3 cellular contexts compared by ENCODE assay signal in the genomic region with DNA sequence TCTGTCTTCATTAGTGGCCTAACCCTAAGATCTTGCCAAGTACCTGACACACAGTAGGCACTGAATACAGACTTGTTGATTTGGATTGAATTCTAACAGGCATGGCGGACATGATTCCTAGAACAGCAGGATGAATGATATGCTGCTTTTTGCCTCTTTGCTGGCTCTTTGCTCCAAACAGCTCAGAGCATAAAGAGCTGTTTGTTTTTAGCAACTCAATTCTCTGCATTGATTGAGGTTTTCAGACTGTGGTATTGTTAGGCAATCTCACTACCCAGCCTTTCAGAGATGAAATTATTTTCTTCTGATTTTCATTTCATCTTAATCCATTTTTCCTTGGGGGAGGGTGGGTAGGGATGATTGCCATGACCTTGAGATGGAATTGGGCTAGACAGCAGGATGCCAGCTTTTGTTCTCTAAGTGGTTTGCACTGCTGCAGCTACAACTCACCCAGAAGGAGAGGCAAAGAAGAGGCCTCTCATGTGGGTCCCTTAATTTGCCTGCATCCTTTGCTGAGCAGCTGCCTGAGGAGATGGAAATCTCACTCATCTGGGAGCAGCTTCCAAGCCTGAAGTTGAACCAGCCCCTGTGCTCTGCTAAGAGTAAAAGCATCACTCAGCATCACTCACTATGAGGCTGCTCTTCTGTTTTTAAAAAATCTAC.
TF ChIP-seq lines count a peak whose summit lies in the region.

No MANE protein-coding gene starts in this region.

TF ChIP-seq in SK-N-SH, 30 proteins besides CTCF, POLR2A, EP300 and RAD21:
- TF ChIP-seq RXRA (IDR thresholded peaks at IDR 0.05; ENCODE audit: borderline replicate concordance, low read depth): no peak
- no peak for TF ChIP-seq EZH2phosphoT487 (IDR thresholded peaks at IDR 0.05; ENCODE audit: borderline replicate concordance, low read depth)
- TF ChIP-seq GATA2 (CRISPR knock-in tag; IDR thresholded peaks at IDR 0.05): no peak
- no peak for TF ChIP-seq ELF1 (IDR thresholded peaks at IDR 0.05)
- TF ChIP-seq JUND (IDR thresholded peaks at IDR 0.05): no peak
- TF ChIP-seq YY1 (IDR thresholded peaks at IDR 0.05; ENCODE audit: low read depth): no peak
- TF ChIP-seq TAF1 (IDR thresholded peaks at IDR 0.05; ENCODE audit: borderline replicate concordance, low read depth, low read length): no peak
- no peak for TF ChIP-seq FOXJ3 (CRISPR knock-in tag; IDR thresholded peaks at IDR 0.05)
- TF ChIP-seq GABPA (IDR thresholded peaks at IDR 0.05; ENCODE audit: low read depth): no peak
- TF ChIP-seq, protein P1, sequence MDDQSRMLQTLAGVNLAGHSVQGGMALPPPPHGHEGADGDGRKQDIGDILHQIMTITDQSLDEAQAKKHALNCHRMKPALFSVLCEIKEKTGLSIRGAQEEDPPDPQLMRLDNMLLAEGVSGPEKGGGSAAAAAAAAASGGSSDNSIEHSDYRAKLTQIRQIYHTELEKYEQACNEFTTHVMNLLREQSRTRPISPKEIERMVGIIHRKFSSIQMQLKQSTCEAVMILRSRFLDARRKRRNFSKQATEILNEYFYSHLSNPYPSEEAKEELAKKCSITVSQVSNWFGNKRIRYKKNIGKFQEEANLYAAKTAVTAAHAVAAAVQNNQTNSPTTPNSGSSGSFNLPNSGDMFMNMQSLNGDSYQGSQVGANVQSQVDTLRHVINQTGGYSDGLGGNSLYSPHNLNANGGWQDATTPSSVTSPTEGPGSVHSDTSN (IDR thresholded peaks at IDR 0.05): no peak
- no peak for TF ChIP-seq NFIC (IDR thresholded peaks at IDR 0.05; ENCODE audit: borderline replicate concordance)
- no peak for TF ChIP-seq RCOR1 (IDR thresholded peaks at IDR 0.05; ENCODE audit: low read length)
- TF ChIP-seq, protein P2, sequence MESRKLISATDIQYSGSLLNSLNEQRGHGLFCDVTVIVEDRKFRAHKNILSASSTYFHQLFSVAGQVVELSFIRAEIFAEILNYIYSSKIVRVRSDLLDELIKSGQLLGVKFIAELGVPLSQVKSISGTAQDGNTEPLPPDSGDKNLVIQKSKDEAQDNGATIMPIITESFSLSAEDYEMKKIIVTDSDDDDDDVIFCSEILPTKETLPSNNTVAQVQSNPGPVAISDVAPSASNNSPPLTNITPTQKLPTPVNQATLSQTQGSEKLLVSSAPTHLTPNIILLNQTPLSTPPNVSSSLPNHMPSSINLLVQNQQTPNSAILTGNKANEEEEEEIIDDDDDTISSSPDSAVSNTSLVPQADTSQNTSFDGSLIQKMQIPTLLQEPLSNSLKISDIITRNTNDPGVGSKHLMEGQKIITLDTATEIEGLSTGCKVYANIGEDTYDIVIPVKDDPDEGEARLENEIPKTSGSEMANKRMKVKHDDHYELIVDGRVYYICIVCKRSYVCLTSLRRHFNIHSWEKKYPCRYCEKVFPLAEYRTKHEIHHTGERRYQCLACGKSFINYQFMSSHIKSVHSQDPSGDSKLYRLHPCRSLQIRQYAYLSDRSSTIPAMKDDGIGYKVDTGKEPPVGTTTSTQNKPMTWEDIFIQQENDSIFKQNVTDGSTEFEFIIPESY (IDR thresholded peaks at IDR 0.05; ENCODE audit: borderline replicate concordance, low read depth): no peak
- TF ChIP-seq SMC3 (IDR thresholded peaks at IDR 0.05; ENCODE audit: low read depth, low read length): no peak
- no peak for TF ChIP-seq TEAD4 (IDR thresholded peaks at IDR 0.05; ENCODE audit: borderline replicate concordance, insufficient read depth)
- no peak for TF ChIP-seq RFX5 (IDR thresholded peaks at IDR 0.05; ENCODE audit: low read length)
- TF ChIP-seq, protein P3, sequence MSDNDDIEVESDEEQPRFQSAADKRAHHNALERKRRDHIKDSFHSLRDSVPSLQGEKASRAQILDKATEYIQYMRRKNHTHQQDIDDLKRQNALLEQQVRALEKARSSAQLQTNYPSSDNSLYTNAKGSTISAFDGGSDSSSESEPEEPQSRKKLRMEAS (IDR thresholded peaks at IDR 0.05; ENCODE audit: low read depth): no peak
- no peak for TF ChIP-seq MXI1 (IDR thresholded peaks at IDR 0.05; ENCODE audit: low read depth, low read length)
TF ChIP-seq in SK-N-SH: peak in this region for 0.

TF ChIP-seq in SK-N-SH treated with all-trans-retinoic acid at 6 μM for 48 hours, 23 proteins besides CTCF, POLR2A, EP300 and RAD21:
- TF ChIP-seq, protein P4, sequence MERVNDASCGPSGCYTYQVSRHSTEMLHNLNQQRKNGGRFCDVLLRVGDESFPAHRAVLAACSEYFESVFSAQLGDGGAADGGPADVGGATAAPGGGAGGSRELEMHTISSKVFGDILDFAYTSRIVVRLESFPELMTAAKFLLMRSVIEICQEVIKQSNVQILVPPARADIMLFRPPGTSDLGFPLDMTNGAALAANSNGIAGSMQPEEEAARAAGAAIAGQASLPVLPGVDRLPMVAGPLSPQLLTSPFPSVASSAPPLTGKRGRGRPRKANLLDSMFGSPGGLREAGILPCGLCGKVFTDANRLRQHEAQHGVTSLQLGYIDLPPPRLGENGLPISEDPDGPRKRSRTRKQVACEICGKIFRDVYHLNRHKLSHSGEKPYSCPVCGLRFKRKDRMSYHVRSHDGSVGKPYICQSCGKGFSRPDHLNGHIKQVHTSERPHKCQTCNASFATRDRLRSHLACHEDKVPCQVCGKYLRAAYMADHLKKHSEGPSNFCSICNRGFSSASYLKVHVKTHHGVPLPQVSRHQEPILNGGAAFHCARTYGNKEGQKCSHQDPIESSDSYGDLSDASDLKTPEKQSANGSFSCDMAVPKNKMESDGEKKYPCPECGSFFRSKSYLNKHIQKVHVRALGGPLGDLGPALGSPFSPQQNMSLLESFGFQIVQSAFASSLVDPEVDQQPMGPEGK (CRISPR knock-in tag; IDR thresholded peaks at IDR 0.05; ENCODE audit: borderline replicate concordance): no peak
- TF ChIP-seq CSRNP3 (CRISPR knock-in tag; IDR thresholded peaks at IDR 0.05) (no peak), ARNTL (CRISPR knock-in tag; IDR thresholded peaks at IDR 0.05; ENCODE audit: borderline replicate concordance, low read depth) (no peak), ZC3H10 (CRISPR knock-in tag; IDR thresholded peaks at IDR 0.05) (no peak), SNAI2 (CRISPR knock-in tag; IDR thresholded peaks at IDR 0.05) (no peak), PPARA (CRISPR knock-in tag; IDR thresholded peaks at IDR 0.05; ENCODE audit: borderline replicate concordance) (no peak), ZNF8 (CRISPR knock-in tag; IDR thresholded peaks at IDR 0.05) (no peak), ZFP3 (CRISPR knock-in tag; IDR thresholded peaks at IDR 0.05) (no peak)
- TF ChIP-seq, protein P5, sequence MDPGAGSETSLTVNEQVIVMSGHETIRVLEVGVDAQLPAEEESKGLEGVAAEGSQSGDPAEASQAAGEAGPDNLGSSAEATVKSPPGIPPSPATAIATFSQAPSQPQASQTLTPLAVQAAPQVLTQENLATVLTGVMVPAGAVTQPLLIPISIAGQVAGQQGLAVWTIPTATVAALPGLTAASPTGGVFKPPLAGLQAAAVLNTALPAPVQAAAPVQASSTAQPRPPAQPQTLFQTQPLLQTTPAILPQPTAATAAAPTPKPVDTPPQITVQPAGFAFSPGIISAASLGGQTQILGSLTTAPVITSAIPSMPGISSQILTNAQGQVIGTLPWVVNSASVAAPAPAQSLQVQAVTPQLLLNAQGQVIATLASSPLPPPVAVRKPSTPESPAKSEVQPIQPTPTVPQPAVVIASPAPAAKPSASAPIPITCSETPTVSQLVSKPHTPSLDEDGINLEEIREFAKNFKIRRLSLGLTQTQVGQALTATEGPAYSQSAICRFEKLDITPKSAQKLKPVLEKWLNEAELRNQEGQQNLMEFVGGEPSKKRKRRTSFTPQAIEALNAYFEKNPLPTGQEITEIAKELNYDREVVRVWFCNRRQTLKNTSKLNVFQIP (CRISPR knock-in tag; IDR thresholded peaks at IDR 0.05; ENCODE audit: borderline replicate concordance, low read depth): no peak
- TF ChIP-seq, protein P6, sequence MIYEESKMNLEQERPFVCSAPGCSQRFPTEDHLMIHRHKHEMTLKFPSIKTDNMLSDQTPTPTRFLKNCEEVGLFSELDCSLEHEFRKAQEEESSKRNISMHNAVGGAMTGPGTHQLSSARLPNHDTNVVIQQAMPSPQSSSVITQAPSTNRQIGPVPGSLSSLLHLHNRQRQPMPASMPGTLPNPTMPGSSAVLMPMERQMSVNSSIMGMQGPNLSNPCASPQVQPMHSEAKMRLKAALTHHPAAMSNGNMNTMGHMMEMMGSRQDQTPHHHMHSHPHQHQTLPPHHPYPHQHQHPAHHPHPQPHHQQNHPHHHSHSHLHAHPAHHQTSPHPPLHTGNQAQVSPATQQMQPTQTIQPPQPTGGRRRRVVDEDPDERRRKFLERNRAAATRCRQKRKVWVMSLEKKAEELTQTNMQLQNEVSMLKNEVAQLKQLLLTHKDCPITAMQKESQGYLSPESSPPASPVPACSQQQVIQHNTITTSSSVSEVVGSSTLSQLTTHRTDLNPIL (CRISPR knock-in tag; IDR thresholded peaks at IDR 0.05; ENCODE audit: low read depth): no peak

TF ChIP-seq in K562, 482 proteins besides CTCF, POLR2A, EP300 and RAD21:
- TF ChIP-seq SMAD4 (CRISPR knock-in tag; conservative IDR thresholded peaks at IDR 0.05): no peak
- no peak for TF ChIP-seq PHB2 (IDR thresholded peaks at IDR 0.05; ENCODE audit: low read depth)
- TF ChIP-seq NFE2 (IDR thresholded peaks at IDR 0.05; ENCODE audit: low read depth): no peak
- TF ChIP-seq TRIM28 (IDR thresholded peaks at IDR 0.05): no peak
- no peak for TF ChIP-seq EHMT2 (IDR thresholded peaks at IDR 0.05)
- TF ChIP-seq, protein P7, sequence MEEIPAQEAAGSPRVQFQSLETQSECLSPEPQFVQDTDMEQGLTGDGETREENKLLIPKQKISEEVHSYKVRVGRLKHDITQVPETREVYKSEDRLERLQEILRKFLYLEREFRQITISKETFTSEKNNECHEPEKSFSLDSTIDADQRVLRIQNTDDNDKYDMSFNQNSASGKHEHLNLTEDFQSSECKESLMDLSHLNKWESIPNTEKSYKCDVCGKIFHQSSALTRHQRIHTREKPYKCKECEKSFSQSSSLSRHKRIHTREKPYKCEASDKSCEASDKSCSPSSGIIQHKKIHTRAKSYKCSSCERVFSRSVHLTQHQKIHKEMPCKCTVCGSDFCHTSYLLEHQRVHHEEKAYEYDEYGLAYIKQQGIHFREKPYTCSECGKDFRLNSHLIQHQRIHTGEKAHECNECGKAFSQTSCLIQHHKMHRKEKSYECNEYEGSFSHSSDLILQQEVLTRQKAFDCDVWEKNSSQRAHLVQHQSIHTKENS (CRISPR knock-in tag; IDR thresholded peaks at IDR 0.05): no peak
- TF ChIP-seq ZBTB49 (CRISPR knock-in tag; IDR thresholded peaks at IDR 0.05; ENCODE audit: borderline replicate concordance): no peak
- TF ChIP-seq, protein P8, sequence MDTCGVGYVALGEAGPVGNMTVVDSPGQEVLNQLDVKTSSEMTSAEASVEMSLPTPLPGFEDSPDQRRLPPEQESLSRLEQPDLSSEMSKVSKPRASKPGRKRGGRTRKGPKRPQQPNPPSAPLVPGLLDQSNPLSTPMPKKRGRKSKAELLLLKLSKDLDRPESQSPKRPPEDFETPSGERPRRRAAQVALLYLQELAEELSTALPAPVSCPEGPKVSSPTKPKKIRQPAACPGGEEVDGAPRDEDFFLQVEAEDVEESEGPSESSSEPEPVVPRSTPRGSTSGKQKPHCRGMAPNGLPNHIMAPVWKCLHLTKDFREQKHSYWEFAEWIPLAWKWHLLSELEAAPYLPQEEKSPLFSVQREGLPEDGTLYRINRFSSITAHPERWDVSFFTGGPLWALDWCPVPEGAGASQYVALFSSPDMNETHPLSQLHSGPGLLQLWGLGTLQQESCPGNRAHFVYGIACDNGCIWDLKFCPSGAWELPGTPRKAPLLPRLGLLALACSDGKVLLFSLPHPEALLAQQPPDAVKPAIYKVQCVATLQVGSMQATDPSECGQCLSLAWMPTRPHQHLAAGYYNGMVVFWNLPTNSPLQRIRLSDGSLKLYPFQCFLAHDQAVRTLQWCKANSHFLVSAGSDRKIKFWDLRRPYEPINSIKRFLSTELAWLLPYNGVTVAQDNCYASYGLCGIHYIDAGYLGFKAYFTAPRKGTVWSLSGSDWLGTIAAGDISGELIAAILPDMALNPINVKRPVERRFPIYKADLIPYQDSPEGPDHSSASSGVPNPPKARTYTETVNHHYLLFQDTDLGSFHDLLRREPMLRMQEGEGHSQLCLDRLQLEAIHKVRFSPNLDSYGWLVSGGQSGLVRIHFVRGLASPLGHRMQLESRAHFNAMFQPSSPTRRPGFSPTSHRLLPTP (IDR thresholded peaks at IDR 0.05; ENCODE audit: borderline replicate concordance, extremely low read depth, insufficient read length): no peak
- TF ChIP-seq, protein P9, sequence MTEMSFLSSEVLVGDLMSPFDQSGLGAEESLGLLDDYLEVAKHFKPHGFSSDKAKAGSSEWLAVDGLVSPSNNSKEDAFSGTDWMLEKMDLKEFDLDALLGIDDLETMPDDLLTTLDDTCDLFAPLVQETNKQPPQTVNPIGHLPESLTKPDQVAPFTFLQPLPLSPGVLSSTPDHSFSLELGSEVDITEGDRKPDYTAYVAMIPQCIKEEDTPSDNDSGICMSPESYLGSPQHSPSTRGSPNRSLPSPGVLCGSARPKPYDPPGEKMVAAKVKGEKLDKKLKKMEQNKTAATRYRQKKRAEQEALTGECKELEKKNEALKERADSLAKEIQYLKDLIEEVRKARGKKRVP (CRISPR knock-in tag; IDR thresholded peaks at IDR 0.05): no peak
- no peak for TF ChIP-seq MEF2D (tag; conservative IDR thresholded peaks at IDR 0.05; ENCODE audit: low read depth)
- no peak for TF ChIP-seq SNRNP70 (optimal IDR thresholded peaks at IDR 0.05; ENCODE audit: low read depth, low read length)
- TF ChIP-seq MTF1 (CRISPR knock-in tag; IDR thresholded peaks at IDR 0.05; ENCODE audit: borderline replicate concordance): no peak
- no peak for TF ChIP-seq BDP1 (IDR thresholded peaks at IDR 0.05; ENCODE audit: insufficient read depth, insufficient read length)
TF ChIP-seq in K562: peak in this region for 0.
